ENCODE assay signal across 13 cellular contexts in genomic region chr11:100808904-100809491, GRCh38.
DNase-seq lines count a peak whose midpoint lies in the region; ATAC-seq, FAIRE-seq and TF ChIP-seq lines count a peak whose summit lies in the region.
"Had no signal": no experiment of that assay in that cellular context is flagged by ENCODE, and none has a peak within 500 bp of the region (broad histone marks: within the 10 kb centered on the region; RNA-seq: fewer than 3 reads in every experiment).

No MANE protein-coding gene starts in this region.

- H3K27ac ChIP-seq in GM23248 (no peak overlapping the region), PC-3 (ENCODE audit: low read length) (peak overlapping the region; percentile 76), fibroblast of lung (ENCODE audit: insufficient read depth, low read length) (no peak overlapping the region)
- H3K27ac ChIP-seq: upper lobe of left lung had no signal

- H3K9me3 ChIP-seq in GM23248 (ENCODE audit: low read depth) (no peaks in the 10 kb centered on the region), PC-3 (ENCODE audit: low read length) (no peaks in the 10 kb centered on the region), fibroblast of lung (ENCODE audit: control insufficient read depth, insufficient read depth, low read depth, low read length) (no peaks in the 10 kb centered on the region)
- H3K9me3 ChIP-seq: upper lobe of left lung had no signal

- CTCF ChIA-PET in PC-3 (lab: Charles Lee) = interaction anchor here (0.7 kb wide), 1 partner anchor 53 kb away, joined by 3 read pairs; no protein-coding TSS in a partner anchor

- H2AFZ ChIP-seq in GM23248 = no peak overlapping the region
- no peak overlapping the region for H2AFZ ChIP-seq in PC-3 (ENCODE audit: low read length)
- no peak overlapping the region for H2AFZ ChIP-seq in fibroblast of lung (ENCODE audit: low read length)

- H3K27me3 ChIP-seq in GM23248 (replicated peaks; ENCODE audit: insufficient read depth) (no peaks in the 10 kb centered on the region), PC-3 (ENCODE audit: low read length) (no peaks in the 10 kb centered on the region), fibroblast of lung (ENCODE audit: control insufficient read depth, insufficient read depth, low read length) (no peaks in the 10 kb centered on the region)
- H3K27me3 ChIP-seq: dorsolateral prefrontal cortex, upper lobe of left lung had no signal

- intact Hi-C loops in PC-3 (cut with micrococcal nuclease) (loop anchor here (1.0 kb wide), 1 partner anchor 32 kb away; no protein-coding TSS in a partner anchor), sciatic nerve (cut with DNase I) (no loop called here)

- FAIRE-seq in frontal cortex (lab: Jason Lieb, UNC) = no peak

- no peak overlapping the region for H3K9ac ChIP-seq in GM23248
- H3K9ac ChIP-seq in PC-3 (ENCODE audit: low read length) = peak overlapping the region; percentile 22
- no peak overlapping the region for H3K9ac ChIP-seq in fibroblast of lung (ENCODE audit: insufficient read depth, low read length)

- no peaks in the 10 kb centered on the region for H3K36me3 ChIP-seq in GM23248 (ENCODE audit: low read depth)
- H3K36me3 ChIP-seq in PC-3 (ENCODE audit: low read depth, low read length) = no peaks in the 10 kb centered on the region
- no peaks in the 10 kb centered on the region for H3K36me3 ChIP-seq in fibroblast of lung (ENCODE audit: control insufficient read depth, insufficient read depth, low read length)
- H3K36me3 ChIP-seq: upper lobe of left lung had no signal

- ATAC-seq in PC-3 (peak; percentile 48), sciatic nerve (peak; percentile 29)
- ATAC-seq: WTC11 had no signal

- POLR2A ChIA-PET in PC-3 (lab: Charles Lee; ENCODE audit: unreplicated experiment) = no interaction called here

- DNase-seq in GM23248 = peak; percentile 55
- DNase-seq in PC-3 = peak; percentile 82
- DNase-seq in fibroblast of lung (ENCODE audit: low read depth in 2 of 2) = peak; percentile 61 to 94
- DNase-seq in sciatic nerve (ENCODE audit: low spot score) = no peak
- no peak for DNase-seq in pons (ENCODE audit: low spot score)
- no peak for DNase-seq in frontal cortex (ENCODE audit: low spot score in 2 of 2)
- no peak for DNase-seq in NCI-H748 treated with DMSO at 0.1 percent for 48 hours (lab: John Stamatoyannopoulos, UW)
- DNase-seq: DMS79 treated with DMSO at 0.1 percent for 48 hours, dorsolateral prefrontal cortex, NCI-H1417 treated with DMSO at 0.1 percent for 48 hours, nucleus accumbens had no signal

- H3K79me2 ChIP-seq in GM23248 (ENCODE audit: insufficient read depth) (no peaks in the 10 kb centered on the region), PC-3 (ENCODE audit: low read length) (0 out of 2 replicates have a peak, but pooled peaks cover 4% of the 10 kb centered on the region), fibroblast of lung (ENCODE audit: control insufficient read depth, insufficient read depth, low read length) (no peaks in the 10 kb centered on the region)

- BruUV-seq in PC-3 (replicated peaks; lab: Mats Ljungman, UMichigan) = TSS peak; percentile 44

- H3K4me3 ChIP-seq in GM23248 = no peak overlapping the region
- H3K4me3 ChIP-seq in PC-3 (ENCODE audit: low read length) = no peak overlapping the region
- H3K4me3 ChIP-seq in fibroblast of lung (replicated peaks in 1 of 4; ENCODE audit: control extremely low read depth in 1 of 4, insufficient read depth in 1 of 4, low read depth in 3 of 4, low read length in 4 of 4) = no peak overlapping the region
- H3K4me3 ChIP-seq: dorsolateral prefrontal cortex, upper lobe of left lung had no signal

- 63 to 65% methylated on average over 3 of the region's 3 CpGs for WGBS in GM23248 (ENCODE audit: low coverage in 1 of 2, low lambda C conversion rate in 2 of 2, missing lambda C conversion rate in 2 of 2), 2 experiments

- in situ Hi-C loops in GM23248 (cut with MboI) = no loop called here

- H3K4me1 ChIP-seq in GM23248 (ENCODE audit: insufficient read depth) = peaks cover 17% of the 10 kb centered on the region
- H3K4me1 ChIP-seq in PC-3 (ENCODE audit: insufficient read depth, low read length) = peaks cover 44% of the 10 kb centered on the region
- peaks cover 2% of the 10 kb centered on the region for H3K4me1 ChIP-seq in fibroblast of lung (ENCODE audit: control insufficient read depth, extremely low read depth, insufficient read depth, low read length)
- H3K4me1 ChIP-seq: upper lobe of left lung had no signal

- no peaks in the 10 kb centered on the region for H3K9me2 ChIP-seq in GM23248 (ENCODE audit: insufficient read depth)
- no peaks in the 10 kb centered on the region for H3K9me2 ChIP-seq in PC-3 (replicated peaks; ENCODE audit: low read length)

- H3K4me2 ChIP-seq in GM23248 (ENCODE audit: unreplicated experiment) (peak overlapping the region; percentile 1), PC-3 (ENCODE audit: low read length) (peak overlapping the region; percentile 41), fibroblast of lung (ENCODE audit: extremely low read depth, insufficient read depth, low read length) (no peak overlapping the region)

- H4K20me1 ChIP-seq in GM23248 (ENCODE audit: insufficient read depth) (no peaks in the 10 kb centered on the region), PC-3 (ENCODE audit: low read length) (no peaks in the 10 kb centered on the region), fibroblast of lung (ENCODE audit: control insufficient read depth, extremely low read depth, insufficient read depth, low read length) (no peaks in the 10 kb centered on the region)

- H3F3A ChIP-seq in GM23248 (ENCODE audit: insufficient read depth) (peaks cover 11% of the 10 kb centered on the region; the same call in 1 of the 2 replicates), PC-3 (ENCODE audit: low read length, unreplicated experiment) (peaks cover 6% of the 10 kb centered on the region)

- TF ChIP-seq CTCF in PC-3 (conservative IDR thresholded peaks at IDR 0.05; ENCODE audit: low read depth, low read length) (no peak), fibroblast of lung (conservative IDR thresholded peaks at IDR 0.05 in 1 of 2, IDR thresholded peaks at IDR 0.05 in 1 of 2; ENCODE audit: low read depth in 1 of 2, low read length in 2 of 2) (no peak)

Comparison
In these comparisons a context has a peak if more than half of its experiments do, and no peak if none do; other contexts are left out.
1. DNase-seq: peak in GM23248 (single experiment), PC-3 (single experiment) and fibroblast of lung (2 of 2); none in sciatic nerve (single experiment), pons (single experiment), frontal cortex (0 of 2) and NCI-H748 treated with DMSO at 0.1 percent for 48 hours (single experiment).